In the genomic region with DNA sequence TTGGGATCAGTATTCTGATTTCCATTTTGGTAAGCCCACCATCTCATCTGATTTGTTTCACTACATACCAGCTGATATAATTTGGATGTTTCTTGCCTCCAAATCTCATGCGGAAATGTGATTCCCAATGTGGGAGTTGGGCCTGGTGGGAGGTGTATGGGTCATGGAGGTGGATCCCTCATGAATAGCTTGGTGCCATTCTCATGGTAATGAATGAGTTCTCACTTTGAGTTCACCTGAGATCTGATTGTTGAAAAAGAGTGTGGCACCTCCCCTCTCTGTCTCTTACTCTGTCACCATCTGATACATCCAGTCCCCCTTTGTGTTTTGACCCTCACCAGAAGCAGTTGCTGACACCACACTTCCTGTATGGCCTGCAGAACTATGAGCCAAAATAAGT, we compare ENCODE assay signal across 2 cellular contexts.
TF ChIP-seq lines count a peak whose summit lies in the region.

No MANE protein-coding gene starts in this region.

TF ChIP-seq in HCT116, 20 proteins besides CTCF, POLR2A, EP300 and RAD21 (continued from another document):
- no peak for TF ChIP-seq REST (IDR thresholded peaks at IDR 0.05; ENCODE audit: low read depth)
- TF ChIP-seq FOSL1 (IDR thresholded peaks at IDR 0.05; ENCODE audit: low read depth), result no peak
- no peak for TF ChIP-seq CBX3 (IDR thresholded peaks at IDR 0.05; ENCODE audit: low read depth)
- no peak for TF ChIP-seq ELF1 (IDR thresholded peaks at IDR 0.05; ENCODE audit: borderline replicate concordance, low read depth)
- TF ChIP-seq ATF3 (IDR thresholded peaks at IDR 0.05), result no peak
- no peak for TF ChIP-seq TCF7L2 (IDR thresholded peaks at IDR 0.05; ENCODE audit: borderline replicate concordance, extremely low read depth, insufficient read depth, insufficient read length)
- no peak for TF ChIP-seq YY1 (IDR thresholded peaks at IDR 0.05; ENCODE audit: extremely low read depth, insufficient replicate concordance, low read depth, low read length)
- no peak for TF ChIP-seq CEBPB (IDR thresholded peaks at IDR 0.05; ENCODE audit: low read depth)

TF ChIP-seq in K562, 482 proteins besides CTCF, POLR2A, EP300 and RAD21:
- TF ChIP-seq, protein P1, sequence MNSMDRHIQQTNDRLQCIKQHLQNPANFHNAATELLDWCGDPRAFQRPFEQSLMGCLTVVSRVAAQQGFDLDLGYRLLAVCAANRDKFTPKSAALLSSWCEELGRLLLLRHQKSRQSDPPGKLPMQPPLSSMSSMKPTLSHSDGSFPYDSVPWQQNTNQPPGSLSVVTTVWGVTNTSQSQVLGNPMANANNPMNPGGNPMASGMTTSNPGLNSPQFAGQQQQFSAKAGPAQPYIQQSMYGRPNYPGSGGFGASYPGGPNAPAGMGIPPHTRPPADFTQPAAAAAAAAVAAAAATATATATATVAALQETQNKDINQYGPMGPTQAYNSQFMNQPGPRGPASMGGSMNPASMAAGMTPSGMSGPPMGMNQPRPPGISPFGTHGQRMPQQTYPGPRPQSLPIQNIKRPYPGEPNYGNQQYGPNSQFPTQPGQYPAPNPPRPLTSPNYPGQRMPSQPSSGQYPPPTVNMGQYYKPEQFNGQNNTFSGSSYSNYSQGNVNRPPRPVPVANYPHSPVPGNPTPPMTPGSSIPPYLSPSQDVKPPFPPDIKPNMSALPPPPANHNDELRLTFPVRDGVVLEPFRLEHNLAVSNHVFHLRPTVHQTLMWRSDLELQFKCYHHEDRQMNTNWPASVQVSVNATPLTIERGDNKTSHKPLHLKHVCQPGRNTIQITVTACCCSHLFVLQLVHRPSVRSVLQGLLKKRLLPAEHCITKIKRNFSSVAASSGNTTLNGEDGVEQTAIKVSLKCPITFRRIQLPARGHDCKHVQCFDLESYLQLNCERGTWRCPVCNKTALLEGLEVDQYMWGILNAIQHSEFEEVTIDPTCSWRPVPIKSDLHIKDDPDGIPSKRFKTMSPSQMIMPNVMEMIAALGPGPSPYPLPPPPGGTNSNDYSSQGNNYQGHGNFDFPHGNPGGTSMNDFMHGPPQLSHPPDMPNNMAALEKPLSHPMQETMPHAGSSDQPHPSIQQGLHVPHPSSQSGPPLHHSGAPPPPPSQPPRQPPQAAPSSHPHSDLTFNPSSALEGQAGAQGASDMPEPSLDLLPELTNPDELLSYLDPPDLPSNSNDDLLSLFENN (IDR thresholded peaks at IDR 0.05; ENCODE audit: low read depth in 2 of 2, low read length in 2 of 2), result no peak
- TF ChIP-seq ELK3 (CRISPR knock-in tag; IDR thresholded peaks at IDR 0.05) (no peak), POLR2B (IDR thresholded peaks at IDR 0.05; ENCODE audit: low read depth, partially characterized antibody) (no peak), FOXJ2 (tag; IDR thresholded peaks at IDR 0.05) (no peak), PHF8 (IDR thresholded peaks at IDR 0.05; ENCODE audit: borderline replicate concordance, low read length) (no peak), ZBTB2 (IDR thresholded peaks at IDR 0.05) (no peak), ZNF696 (CRISPR knock-in tag; conservative IDR thresholded peaks at IDR 0.05) (no peak), ZNF518B (CRISPR knock-in tag; IDR thresholded peaks at IDR 0.05) (no peak), CEBPG (CRISPR knock-in tag; IDR thresholded peaks at IDR 0.05) (no peak), CEBPG (tag; conservative IDR thresholded peaks at IDR 0.05 in 1 of 2, IDR thresholded peaks at IDR 0.05 in 1 of 2) (no peak), HNRNPL (IDR thresholded peaks at IDR 0.05; ENCODE audit: low read depth, low read length) (no peak), RCOR1 (IDR thresholded peaks at IDR 0.05; ENCODE audit: borderline replicate concordance in 1 of 2, low read depth in 2 of 2, low read length in 2 of 2) (no peak), RBBP5 (IDR thresholded peaks at IDR 0.05; ENCODE audit: borderline replicate concordance, insufficient read depth, low read length, poor library complexity, severe bottlenecking) (no peak)
- TF ChIP-seq, protein P2, sequence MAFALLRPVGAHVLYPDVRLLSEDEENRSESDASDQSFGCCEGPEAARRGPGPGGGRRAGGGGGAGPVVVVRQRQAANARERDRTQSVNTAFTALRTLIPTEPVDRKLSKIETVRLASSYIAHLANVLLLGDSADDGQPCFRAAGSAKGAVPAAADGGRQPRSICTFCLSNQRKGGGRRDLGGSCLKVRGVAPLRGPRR (CRISPR knock-in tag; IDR thresholded peaks at IDR 0.05), result no peak
- TF ChIP-seq, protein P3, sequence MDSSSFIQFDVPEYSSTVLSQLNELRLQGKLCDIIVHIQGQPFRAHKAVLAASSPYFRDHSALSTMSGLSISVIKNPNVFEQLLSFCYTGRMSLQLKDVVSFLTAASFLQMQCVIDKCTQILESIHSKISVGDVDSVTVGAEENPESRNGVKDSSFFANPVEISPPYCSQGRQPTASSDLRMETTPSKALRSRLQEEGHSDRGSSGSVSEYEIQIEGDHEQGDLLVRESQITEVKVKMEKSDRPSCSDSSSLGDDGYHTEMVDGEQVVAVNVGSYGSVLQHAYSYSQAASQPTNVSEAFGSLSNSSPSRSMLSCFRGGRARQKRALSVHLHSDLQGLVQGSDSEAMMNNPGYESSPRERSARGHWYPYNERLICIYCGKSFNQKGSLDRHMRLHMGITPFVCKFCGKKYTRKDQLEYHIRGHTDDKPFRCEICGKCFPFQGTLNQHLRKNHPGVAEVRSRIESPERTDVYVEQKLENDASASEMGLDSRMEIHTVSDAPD (CRISPR knock-in tag; IDR thresholded peaks at IDR 0.05), result no peak
